In genomic region chr15:59437777-59438574, GRCh38 we compare ENCODE assay signal across 8 cellular contexts. TPM values are rescaled to one million over a fixed set of nuclear protein-coding genes. Genes with fewer than 3 reads are reported as not detected.
DNase-seq lines count a peak whose midpoint lies in the region; ATAC-seq and TF ChIP-seq lines count a peak whose summit lies in the region.

Gene FAM81A (plus strand): TSS chr15:59438186. CDS start chr15:59458627, 20,441 bp downstream.

- no peaks in the 10 kb centered on the region for H3K36me3 Mint-ChIP-seq in activated naive CD8-positive, alpha-beta T cell treated with anti-CD3 and anti-CD28 coated beads, Interleukin-2, amount 10 ng/mL, durations not matched to agents 7 days and 5 days

- H3K4me3 Mint-ChIP-seq in activated naive CD8-positive, alpha-beta T cell treated with anti-CD3 and anti-CD28 coated beads, Interleukin-2, amount 10 ng/mL, durations not matched to agents 7 days and 5 days, result peak within 1 kb of the TSS; percentile 85

- peaks cover 18% of the 10 kb centered on the region for H3K4me1 Mint-ChIP-seq in activated naive CD8-positive, alpha-beta T cell treated with anti-CD3 and anti-CD28 coated beads, Interleukin-2, amount 10 ng/mL, durations not matched to agents 7 days and 5 days

- H3K36me3 ChIP-seq in cardiac muscle cell (no peaks in the 10 kb centered on the region), ovary (no peaks in the 10 kb centered on the region)

- WGBS in ovary, 3 donors, result 0 to 1% (median 1%) methylated on average over 44 to 95 of the region's 95 CpGs

- H3K4me1 ChIP-seq in cardiac muscle cell (ENCODE audit: low read depth), result peaks cover 8% of the 10 kb centered on the region
- H3K4me1 ChIP-seq in ovary (ENCODE audit: insufficient read depth), result peaks cover 8% of the 10 kb centered on the region

- H3K27ac ChIP-seq in cardiac muscle cell (no peak within 1 kb of the TSS), ovary (no peak within 1 kb of the TSS)

- H3K9me3 ChIP-seq in cardiac muscle cell (ENCODE audit: low read depth) (no peaks in the 10 kb centered on the region), ovary (no peaks in the 10 kb centered on the region)

- H3K9me3 Mint-ChIP-seq in activated naive CD8-positive, alpha-beta T cell treated with anti-CD3 and anti-CD28 coated beads, Interleukin-2, amount 10 ng/mL, durations not matched to agents 7 days and 5 days, result no peaks in the 10 kb centered on the region

- no peak within 1 kb of the TSS for H3K27ac Mint-ChIP-seq in activated naive CD8-positive, alpha-beta T cell treated with anti-CD3 and anti-CD28 coated beads, Interleukin-2, amount 10 ng/mL, durations not matched to agents 7 days and 5 days

- no peak for TF ChIP-seq POLR2A in ovary (IDR thresholded peaks at IDR 0.05)

- TF ChIP-seq CTCF in cardiac muscle cell (IDR thresholded peaks at IDR 0.05; ENCODE audit: low read depth, low read length), result no peak
- no peak for TF ChIP-seq CTCF in ovary (IDR thresholded peaks at IDR 0.05)

- POLR2A ChIA-PET in activated naive CD8-positive, alpha-beta T cell treated with anti-CD3 and anti-CD28 coated beads, Interleukin-2, amount 10 ng/mL, durations not matched to agents 7 days and 5 days (lab: Charles Lee), result interaction anchor here (0.6 kb wide), 1 partner anchor 85 kb away, joined by 3 read pairs; no protein-coding TSS in a partner anchor

- peak within 1 kb of the TSS; percentile 46 for H3K4me3 ChIP-seq in cardiac muscle cell
- peak within 1 kb of the TSS; percentile 42 for H3K4me3 ChIP-seq in ovary

- peaks cover 71% of the 10 kb centered on the region for H3K27me3 ChIP-seq in cardiac muscle cell
- no peaks in the 10 kb centered on the region for H3K27me3 ChIP-seq in ovary

- DNase-seq in DMS114 treated with DMSO at 0.1 percent for 48 hours (lab: John Stamatoyannopoulos, UW; ENCODE audit: unreplicated experiment), result peak; percentile 27
- peak; percentile 37 for DNase-seq in OCI-M1 (lab: John Stamatoyannopoulos, UW)
- peak; percentile 80 for DNase-seq in activated naive CD8-positive, alpha-beta T cell treated with anti-CD3 and anti-CD28 coated beads, Interleukin-2, amount 10 ng/mL, durations not matched to agents 7 days and 5 days
- DNase-seq in cardiac muscle cell (ENCODE audit: low read depth in 1 of 2, low spot score in 1 of 2), result peak; percentile 85 to 94
- DNase-seq in ovary, result peak; percentile 81 to 93 (median 91)
- DNase-seq in NK-92 treated with Interleukin-12 subunit alpha and Interleukin-12 subunit beta, amount 100 ng/mL, for 24 hours (lab: John Stamatoyannopoulos, UW), result no peak

- intact Hi-C loops in ovary (cut with DNase I), result no loop called here

- peaks cover 81% of the 10 kb centered on the region for H3K27me3 Mint-ChIP-seq in activated naive CD8-positive, alpha-beta T cell treated with anti-CD3 and anti-CD28 coated beads, Interleukin-2, amount 10 ng/mL, durations not matched to agents 7 days and 5 days

- TF ChIP-seq EP300 in ovary (IDR thresholded peaks at IDR 0.05), result no peak

- ATAC-seq in GM19467 (IDR thresholded peaks at IDR 0.05; ENCODE audit: unreplicated experiment) (peak; percentile 68), HG03571 (IDR thresholded peaks at IDR 0.05; ENCODE audit: unreplicated experiment) (peak; percentile 78)
- ATAC-seq in activated naive CD8-positive, alpha-beta T cell treated with anti-CD3 and anti-CD28 coated beads, Interleukin-2, amount 10 ng/mL, durations not matched to agents 7 days and 5 days (ENCODE audit: low read depth), result peak; percentile 80

RNA-seq across cellular contexts. Expression of gene FAM81A, which starts in this region (rescaled TPM):
- total RNA-seq in activated naive CD8-positive, alpha-beta T cell treated with anti-CD3 and anti-CD28 coated beads, Interleukin-2, amount 10 ng/mL, durations not matched to agents 7 days and 5 days, result 1 to 10 TPM; 2.0 to 2.2 TPM
- total RNA-seq in cardiac muscle cell (1.8 and 3.2 TPM in 2 replicates), ovary (1 to 10 TPM in 2 of 7 donors, under 1 TPM in 5; 0.35 to 5.1 (median 0.61) TPM)
- polyA plus RNA-seq in cardiac muscle cell (2.9 and 5.1 TPM in 2 replicates), ovary (1 to 10 TPM in 1 of 2 donors, under 1 TPM in 1; 0.85 to 2.2 TPM)
